Comparison of ENCODE assay signal across 7 cellular contexts in the genomic region with DNA sequence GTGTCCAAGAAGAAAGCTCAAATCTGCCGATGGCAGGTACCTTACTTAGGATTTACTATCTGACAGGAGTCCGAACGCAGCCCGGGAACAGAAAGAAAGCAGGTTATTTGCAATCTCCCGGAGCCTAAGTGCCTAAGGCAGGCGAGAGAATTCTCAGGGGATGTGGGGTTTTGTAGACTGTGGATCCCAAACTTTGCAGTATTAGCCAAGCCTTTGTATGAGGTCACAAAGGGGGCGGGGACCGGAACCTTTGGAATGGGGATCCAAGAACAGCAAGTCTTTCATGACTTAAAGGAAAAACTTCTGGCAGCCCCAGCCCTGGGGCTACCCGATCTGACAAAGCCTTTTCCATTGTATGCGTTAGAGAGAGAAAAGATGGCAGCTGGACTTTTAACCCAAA.
A peak's percentile ranks its signal among the peaks of the same experiment; 100 is the strongest.
DNase-seq lines count a peak whose midpoint lies in the region; TF ChIP-seq lines count a peak whose summit lies in the region.
"Not testable (repeated sequence)": the region's sequence is repeated elsewhere in the genome, so short reads cannot be mapped to it uniquely, and the experiment has no call there.

No MANE protein-coding gene starts in this region.

- not testable (repeated sequence) for H2AK5ac ChIP-seq in trophoblast cell (ENCODE audit: low read length)

- not testable (repeated sequence) for H3K4me2 ChIP-seq in trophoblast cell (ENCODE audit: low read length)

- not testable (repeated sequence) for H3K36me3 Mint-ChIP-seq in mesothelial cell of epicardium

- not testable (repeated sequence) for H3K23ac ChIP-seq in trophoblast cell (ENCODE audit: low read length)

- H3K79me2 ChIP-seq in trophoblast cell (ENCODE audit: control insufficient read depth, insufficient read depth, low read length, poor library complexity) = not testable (repeated sequence)

- not testable (repeated sequence) for H3K4me3 ChIP-seq in fibroblast of the aortic adventitia (ENCODE audit: low read depth, low read length); trophoblast cell (ENCODE audit: low read depth, low read length)
- H3K4me3 ChIP-seq in tibial nerve = peak overlapping the region in 1 of 4 donors; percentile 33

- peak overlapping the region; percentile 66 for H3K27ac Mint-ChIP-seq in mesothelial cell of epicardium

- not testable (repeated sequence) for H3K9me3 ChIP-seq in trophoblast cell (ENCODE audit: insufficient read depth, low read depth, low read length); tibial nerve

- peak overlapping the region; percentile 80 for H4K8ac ChIP-seq in trophoblast cell (ENCODE audit: low read depth, low read length)

- peaks cover 13 to 20% of the 10 kb centered on the region in 2 experiments for H3K4me1 ChIP-seq in trophoblast cell (ENCODE audit: control insufficient read depth in 1 of 2, insufficient read depth in 2 of 2, low read length in 2 of 2)
- peaks cover 0 to 21% (median 0%) of the 10 kb centered on the region in 4 donors for H3K4me1 ChIP-seq in tibial nerve

- H3K27ac ChIP-seq in trophoblast cell (ENCODE audit: low read depth, low read length) (peak overlapping the region; percentile 90), tibial nerve (peak overlapping the region in 3 of 4 donors; percentile 34 to 77 (median 62))

- not testable (repeated sequence) for H3K27me3 ChIP-seq in trophoblast cell (ENCODE audit: insufficient read depth, low read length); tibial nerve

- H3K4ac ChIP-seq in trophoblast cell (ENCODE audit: low read depth, low read length) = not testable (repeated sequence)

- not testable (repeated sequence) for H3K9ac ChIP-seq in trophoblast cell (ENCODE audit: low read length)

- peaks cover 16% of the 10 kb centered on the region for H3K79me1 ChIP-seq in trophoblast cell (ENCODE audit: low read length)

- not testable (repeated sequence) for TF ChIP-seq CTCF in fibroblast of the aortic adventitia (IDR thresholded peaks at IDR 0.05; ENCODE audit: insufficient read depth, low read length); mesothelial cell of epicardium (IDR thresholded peaks at IDR 0.05; ENCODE audit: unreplicated experiment); tibial nerve (IDR thresholded peaks at IDR 0.05)

- not testable (repeated sequence) for H3K9me3 Mint-ChIP-seq in mesothelial cell of epicardium

- H3K27me3 Mint-ChIP-seq in mesothelial cell of epicardium (ENCODE audit: low read depth) = not testable (repeated sequence)

- peaks cover 21% of the 10 kb centered on the region for H3K4me1 Mint-ChIP-seq in mesothelial cell of epicardium

- not testable (repeated sequence) for TF ChIP-seq EP300 in tibial nerve (IDR thresholded peaks at IDR 0.05)

- TF ChIP-seq POLR2A in tibial nerve (IDR thresholded peaks at IDR 0.05) = not testable (repeated sequence)

- in situ Hi-C loops in SK-MEL-5 (cut with HindIII; ENCODE audit: low pct_unique_long_range_greater_than_20kb, low sequenced_read_pairs) = not testable (repeated sequence)

- not testable (repeated sequence) for H3K4me3 Mint-ChIP-seq in mesothelial cell of epicardium

- not testable (repeated sequence) for H3K36me3 ChIP-seq in trophoblast cell (ENCODE audit: control insufficient read depth in 1 of 2, insufficient read depth in 2 of 2, low read length in 2 of 2); tibial nerve

- H4K12ac ChIP-seq in trophoblast cell (ENCODE audit: low read depth, low read length) = peak overlapping the region; percentile 16

- peak; percentile 39 for DNase-seq in EH (ENCODE audit: low read depth)
- DNase-seq in SK-MEL-5 (ENCODE audit: low read depth, low spot score) = peak; percentile 93
- peak; percentile 62 for DNase-seq in ecto neural progenitor cell (ENCODE audit: low spot score)
- peak; percentile 82 for DNase-seq in fibroblast of the aortic adventitia (ENCODE audit: low read depth)
- not testable (repeated sequence) for DNase-seq in mesothelial cell of epicardium (ENCODE audit: low spot score in 2 of 2, unreplicated experiment in 2 of 2)
- peak in 1 of 2 donors; percentile 11 for DNase-seq in trophoblast cell
- DNase-seq in tibial nerve (ENCODE audit: low spot score in 2 of 2) = peak; percentile 21 to 23

- H2BK5ac ChIP-seq in trophoblast cell (ENCODE audit: low read depth, low read length, poor library complexity) = peak overlapping the region; percentile 87

- H3K14ac ChIP-seq in trophoblast cell (ENCODE audit: low read length) = not testable (repeated sequence)

- peak overlapping the region; percentile 83 for H2BK12ac ChIP-seq in trophoblast cell (ENCODE audit: low read length)

- H3K18ac ChIP-seq in trophoblast cell (ENCODE audit: low read length) = not testable (repeated sequence)

- not testable (repeated sequence) for H2AFZ ChIP-seq in trophoblast cell (ENCODE audit: insufficient read depth, low read length, poor library complexity)

- peak overlapping the region; percentile 80 for H2BK120ac ChIP-seq in trophoblast cell (ENCODE audit: insufficient read depth, low read length, poor library complexity)

- H4K91ac ChIP-seq in trophoblast cell (ENCODE audit: low read depth, low read length) = peak overlapping the region; percentile 96

- WGBS in trophoblast cell (ENCODE audit: extremely low coverage, insufficient coverage, insufficient read length) = no CpG with 5 or more reads among the region's 10 CpGs
- 31 to 46% methylated on average over 10 of the region's 10 CpGs for WGBS in tibial nerve, 2 donors
